Comparison of ENCODE assay signal across 22 cellular contexts in genomic region chr15:72127724-72128322, GRCh38. TPM values are rescaled to one million over a fixed set of nuclear protein-coding genes. Genes with fewer than 3 reads are reported as not detected.
DNase-seq lines count a peak whose midpoint lies in the region; ATAC-seq, FAIRE-seq and TF ChIP-seq lines count a peak whose summit lies in the region.
"Had no signal": no experiment of that assay in that cellular context is flagged by ENCODE, and none has a peak within 500 bp of the region (broad histone marks: within the 10 kb centered on the region; RNA-seq: fewer than 3 reads in every experiment).

No MANE protein-coding gene starts in this region.

- in situ Hi-C loops in HepG2 (cut with HindIII; ENCODE audit: extremely low pct_ligation_motif_present, low pct_unique_long_range_greater_than_20kb) = no loop called here

- H3K4me1 ChIP-seq in HepG2 (ENCODE audit: insufficient read depth, low read length) (0 out of 2 replicates have a peak, but pooled peaks cover 10% of the 10 kb centered on the region), right lobe of liver (no peaks in the 10 kb centered on the region)
- H3K4me1 ChIP-seq: A549 had no signal

- H3K9me3 ChIP-seq in HepG2 (ENCODE audit: low read length) (no peaks in the 10 kb centered on the region), right lobe of liver (no peaks in the 10 kb centered on the region)
- H3K9me3 ChIP-seq: A549; BLaER1 treated with 17β-estradiol and CSF1 and Interleukin-3, amounts not matched to agents 10 nM and 100 nM; Caco-2 had no signal

- no peak for ATAC-seq in HepG2
- ATAC-seq in right lobe of liver = no peak
- no peak for ATAC-seq in stimulated activated naive B cell treated with anti-CD40 and anti-IgM and Interleukin-4, amounts not matched to agents 10 μg/mL and 1 μg/mL and 100 μg/mL, for 72 hours (replicated peaks)
- ATAC-seq in HG02852 (IDR thresholded peaks at IDR 0.05; ENCODE audit: unreplicated experiment) = no peak
- ATAC-seq: A549; CD8-positive, alpha-beta T cell had no signal

- 13% methylated on average over 2 of the region's 2 CpGs for WGBS in HepG2 (ENCODE audit: low lambda C conversion rate)
- WGBS in right lobe of liver (ENCODE audit: insufficient coverage, low coverage, low lambda C conversion rate, missing lambda C conversion rate) = 47% methylated on average over 2 of the region's 2 CpGs

- H3K36me3 ChIP-seq in HepG2 (replicated peaks in 1 of 2; ENCODE audit: control insufficient read depth in 1 of 2, insufficient read depth in 2 of 2, low read length in 2 of 2) (no peaks in the 10 kb centered on the region), right lobe of liver (no peaks in the 10 kb centered on the region)
- H3K36me3 ChIP-seq: BLaER1 treated with 17β-estradiol and CSF1 and Interleukin-3, amounts not matched to agents 10 nM and 100 nM had no signal

- FAIRE-seq in HepG2 (lab: Jason Lieb, UNC) = no peak
- FAIRE-seq: A549, D721Med, G401.6, GM12891, GM19239 had no signal

- peak overlapping the region; percentile 15 for H3K27ac Mint-ChIP-seq in stimulated activated naive B cell treated with anti-CD40 and anti-IgM and Interleukin-4, amounts not matched to agents 10 μg/mL and 1 μg/mL and 100 μg/mL, for 72 hours
- H3K27ac Mint-ChIP-seq in progenitor cell of endocrine pancreas = no peak overlapping the region
- H3K27ac Mint-ChIP-seq: B cell; CD4-positive, alpha-beta T cell; CD8-positive, alpha-beta T cell had no signal

- no peak overlapping the region for H2AFZ ChIP-seq in HepG2 (ENCODE audit: low read length)

- DNase-seq in HepG2 (ENCODE audit: low spot score) (no peak), right lobe of liver (no peak), left kidney (ENCODE audit: low read depth, low spot score) (peak; percentile 40), progenitor cell of endocrine pancreas (ENCODE audit: low spot score, unreplicated experiment) (no peak)
- no peak for DNase-seq in stimulated activated naive B cell treated with anti-CD40 and anti-IgM and Interleukin-4, amounts not matched to agents 10 μg/mL and 1 μg/mL and 100 μg/mL, for 72 hours
- DNase-seq: AML-193; Caco-2; Calu3; CD4-positive, alpha-beta T cell; CD8-positive, alpha-beta T cell; DMS79 treated with DMSO at 0.1 percent for 48 hours; GF-D8 had no signal

- BruUV-seq in HepG2 (replicated peaks; lab: Mats Ljungman, UMichigan) = no TSS peak

- CTCF ChIA-PET in HepG2 (lab: Yijun Ruan, JAX; ENCODE audit: low intra/inter-chr PET ratio, low total read pairs) = no interaction called here

- no peak for TF ChIP-seq RAD21 in HepG2 (CRISPR knock-in tag; IDR thresholded peaks at IDR 0.05)

- TF ChIP-seq POLR2A in HepG2 (IDR thresholded peaks at IDR 0.05; ENCODE audit: insufficient read depth in 1 of 2, low read depth in 2 of 2, low read length in 2 of 2) (no peak), right lobe of liver (IDR thresholded peaks at IDR 0.05) (no peak)

- H3K9ac ChIP-seq in HepG2 (ENCODE audit: insufficient read depth, low read depth, low read length) = no peak overlapping the region
- H3K9ac ChIP-seq: BLaER1 treated with 17β-estradiol and CSF1 and Interleukin-3, amounts not matched to agents 10 nM and 100 nM had no signal

- H3K27ac ChIP-seq in HepG2 (ENCODE audit: extremely low read length, insufficient read depth, low read length) (no peak overlapping the region), right lobe of liver (no peak overlapping the region)
- H3K27ac ChIP-seq: 22Rv1; A549; BLaER1 treated with 17β-estradiol and CSF1 and Interleukin-3, amounts not matched to agents 10 nM and 100 nM; C4-2B had no signal

- POLR2A ChIA-PET in HepG2 (lab: Yijun Ruan, JAX) = no interaction called here

- no peaks in the 10 kb centered on the region for H3K79me2 ChIP-seq in HepG2 (ENCODE audit: insufficient read depth, low read length)

- H3K4me1 Mint-ChIP-seq in stimulated activated naive B cell treated with anti-CD40 and anti-IgM and Interleukin-4, amounts not matched to agents 10 μg/mL and 1 μg/mL and 100 μg/mL, for 72 hours = peaks cover 2 to 9% of the 10 kb centered on the region in 2 donors
- H3K4me1 Mint-ChIP-seq in progenitor cell of endocrine pancreas (ENCODE audit: low read depth) = peaks cover 5% of the 10 kb centered on the region

- H3K9me3 Mint-ChIP-seq in stimulated activated naive B cell treated with anti-CD40 and anti-IgM and Interleukin-4, amounts not matched to agents 10 μg/mL and 1 μg/mL and 100 μg/mL, for 72 hours = no peaks in the 10 kb centered on the region
- H3K9me3 Mint-ChIP-seq in progenitor cell of endocrine pancreas (ENCODE audit: low read depth) = no peaks in the 10 kb centered on the region
- H3K9me3 Mint-ChIP-seq: CD4-positive, alpha-beta T cell; CD8-positive, alpha-beta T cell had no signal

- H3K4me2 ChIP-seq in HepG2 (ENCODE audit: low read depth, low read length) = no peak overlapping the region
- H3K4me2 ChIP-seq: A549; BLaER1 treated with 17β-estradiol and CSF1 and Interleukin-3, amounts not matched to agents 10 nM and 100 nM had no signal

- no peaks in the 10 kb centered on the region for H3K36me3 Mint-ChIP-seq in stimulated activated naive B cell treated with anti-CD40 and anti-IgM and Interleukin-4, amounts not matched to agents 10 μg/mL and 1 μg/mL and 100 μg/mL, for 72 hours
- H3K36me3 Mint-ChIP-seq in progenitor cell of endocrine pancreas (ENCODE audit: insufficient read depth) = no peaks in the 10 kb centered on the region
- H3K36me3 Mint-ChIP-seq: CD8-positive, alpha-beta T cell had no signal

- H4K20me1 ChIP-seq in HepG2 (ENCODE audit: insufficient read depth, low read length) = no peaks in the 10 kb centered on the region
- H4K20me1 ChIP-seq: BLaER1 treated with 17β-estradiol and CSF1 and Interleukin-3, amounts not matched to agents 10 nM and 100 nM had no signal

- intact Hi-C loops in HepG2 (cut with micrococcal nuclease; ENCODE audit: unreplicated experiment) (no loop called here), right lobe of liver (cut with DNase I) (no loop called here)

- H3K4me3 ChIP-seq in HepG2 (replicated peaks in 1 of 3; ENCODE audit: insufficient read depth in 1 of 3, low read depth in 2 of 3, low read length in 3 of 3) (no peak overlapping the region), right lobe of liver (no peak overlapping the region)
- H3K4me3 ChIP-seq: A549; BLaER1 treated with 17β-estradiol and CSF1 and Interleukin-3, amounts not matched to agents 10 nM and 100 nM had no signal

- H3K27me3 ChIP-seq in HepG2 (ENCODE audit: control insufficient read depth in 1 of 2, insufficient read depth in 2 of 2, low read length in 2 of 2) (no peaks in the 10 kb centered on the region), right lobe of liver (no peaks in the 10 kb centered on the region)
- H3K27me3 ChIP-seq: BLaER1 treated with 17β-estradiol and CSF1 and Interleukin-3, amounts not matched to agents 10 nM and 100 nM had no signal

- TF ChIP-seq EP300 in HepG2 (IDR thresholded peaks at IDR 0.05; ENCODE audit: low read depth in 2 of 2, low read length in 2 of 2) (no peak), HepG2 (CRISPR knock-in tag; IDR thresholded peaks at IDR 0.05; ENCODE audit: borderline replicate concordance) (no peak)

- no peaks in the 10 kb centered on the region for H3K27me3 Mint-ChIP-seq in stimulated activated naive B cell treated with anti-CD40 and anti-IgM and Interleukin-4, amounts not matched to agents 10 μg/mL and 1 μg/mL and 100 μg/mL, for 72 hours
- no peaks in the 10 kb centered on the region for H3K27me3 Mint-ChIP-seq in progenitor cell of endocrine pancreas
- H3K27me3 Mint-ChIP-seq: B cell; CD4-positive, alpha-beta T cell had no signal

- no peak overlapping the region for H3K4me3 Mint-ChIP-seq in stimulated activated naive B cell treated with anti-CD40 and anti-IgM and Interleukin-4, amounts not matched to agents 10 μg/mL and 1 μg/mL and 100 μg/mL, for 72 hours
- H3K4me3 Mint-ChIP-seq in progenitor cell of endocrine pancreas (ENCODE audit: low read depth) = no peak overlapping the region
- H3K4me3 Mint-ChIP-seq: B cell; CD4-positive, alpha-beta T cell; CD8-positive, alpha-beta T cell had no signal

- TF ChIP-seq CTCF in HepG2 (CRISPR knock-in tag; IDR thresholded peaks at IDR 0.05) (no peak), right lobe of liver (IDR thresholded peaks at IDR 0.05) (no peak), progenitor cell of endocrine pancreas (IDR thresholded peaks at IDR 0.05; ENCODE audit: unreplicated experiment) (no peak)

RNA-seq across cellular contexts. Expression of gene SENP8, which starts 9.6 kb away (rescaled TPM):
- total RNA-seq in HepG2 (2016; rRNA removed; fragmentation: Illumina TruSeq; extraction: Trizol) (2.7 and 4.2 TPM in 2 replicates), right lobe of liver (1 to 10 TPM in 3 of 6 experiments, under 1 TPM in 3; 0.61 to 2.6 (median 1.0) TPM), progenitor cell of endocrine pancreas (4.7 and 5.1 TPM in 2 replicates)
- 1.7 and 2.0 TPM in 2 replicates for total RNA-seq in HepG2 (2016; cell fraction: cytosol; rRNA removed; fragmentation: Illumina TruSeq; extraction: Trizol; ENCODE audit: low read depth)
- total RNA-seq in HepG2 (2016; cell fraction: insoluble cytoplasmic fraction; rRNA removed; fragmentation: Illumina TruSeq; extraction: Trizol) = 2.9 and 3.6 TPM in 2 replicates
- total RNA-seq in HepG2 (2016; cell fraction: membrane; rRNA removed; fragmentation: Illumina TruSeq; extraction: Trizol) = 3.1 and 4.7 TPM in 2 replicates
- 1.5 and 1.9 TPM in 2 replicates for total RNA-seq in HepG2 (2016; cell fraction: nucleus; rRNA removed; fragmentation: Illumina TruSeq; extraction: Trizol)
- 2.8 and 3.0 TPM in 2 replicates for polyA plus RNA-seq in HepG2 (2011; rRNA removed)
- 0.67 and 1.2 TPM in 2 replicates for polyA plus RNA-seq in HepG2 (2011; cell fraction: cytosol; rRNA removed)
- polyA plus RNA-seq in HepG2 (2011; cell fraction: nucleus; rRNA removed) = 0.55 and 0.76 TPM in 2 replicates
- polyA plus RNA-seq in HepG2 (2012) = 1.3 and 1.6 TPM in 2 replicates
- polyA plus RNA-seq in HepG2 (2016; cell fraction: cytosol; fragmentation: Illumina TruSeq; extraction: Trizol; ENCODE audit: low read depth) = 0.55 and 0.58 TPM in 2 replicates
- 3.7 and 4.8 TPM in 2 replicates for polyA plus RNA-seq in HepG2 (2016; cell fraction: insoluble cytoplasmic fraction; fragmentation: Illumina TruSeq; extraction: Trizol; ENCODE audit: low read depth)
- polyA plus RNA-seq in HepG2 (2016; cell fraction: membrane; fragmentation: Illumina TruSeq; extraction: Trizol; ENCODE audit: low read depth) = 0.64 and 1.0 TPM in 2 replicates
- polyA plus RNA-seq in HepG2 (2016; cell fraction: nucleus; fragmentation: Illumina TruSeq; extraction: Trizol; ENCODE audit: insufficient read depth, low read depth) = 1.7 and 2.0 TPM in 2 replicates
- 8.9 and 17.1 TPM in 2 replicates for polyA minus RNA-seq in HepG2 (2011; rRNA and poly(A)+ RNA removed; ENCODE audit: low replicate concordance)
- 2.3 and 2.9 TPM in 2 replicates for polyA minus RNA-seq in HepG2 (2011; cell fraction: cytosol; rRNA and poly(A)+ RNA removed)
- polyA minus RNA-seq in HepG2 (2011; cell fraction: nucleus; rRNA and poly(A)+ RNA removed) = 0.90 and 1.7 TPM in 2 replicates

RNA-seq across cellular contexts. Expression of gene MYO9A, which starts 9.9 kb away (rescaled TPM):
- total RNA-seq in HepG2 (2016; rRNA removed; fragmentation: Illumina TruSeq; extraction: Trizol) (12.9 and 15.3 TPM in 2 replicates), right lobe of liver (10 to 100 TPM in 2 of 6 experiments, 1 to 10 TPM in 4; 5.6 to 10.4 (median 8.5) TPM), progenitor cell of endocrine pancreas (28.3 and 32.0 TPM in 2 replicates)
- total RNA-seq in HepG2 (2016; cell fraction: cytosol; rRNA removed; fragmentation: Illumina TruSeq; extraction: Trizol; ENCODE audit: low read depth) = 23.4 and 25.1 TPM in 2 replicates
- 12.3 and 13.5 TPM in 2 replicates for total RNA-seq in HepG2 (2016; cell fraction: insoluble cytoplasmic fraction; rRNA removed; fragmentation: Illumina TruSeq; extraction: Trizol)
- total RNA-seq in HepG2 (2016; cell fraction: membrane; rRNA removed; fragmentation: Illumina TruSeq; extraction: Trizol) = 13.0 and 19.2 TPM in 2 replicates
- 22.0 and 25.2 TPM in 2 replicates for total RNA-seq in HepG2 (2016; cell fraction: nucleus; rRNA removed; fragmentation: Illumina TruSeq; extraction: Trizol)
- 4.8 and 5.8 TPM in 2 replicates for polyA plus RNA-seq in HepG2 (2011; rRNA removed)
- 2.2 and 3.1 TPM in 2 replicates for polyA plus RNA-seq in HepG2 (2011; cell fraction: cytosol; rRNA removed)
- 9.4 and 11.5 TPM in 2 replicates for polyA plus RNA-seq in HepG2 (2011; cell fraction: nucleus; rRNA removed)
- polyA plus RNA-seq in HepG2 (2012) = 4.1 and 4.7 TPM in 2 replicates
- polyA plus RNA-seq in HepG2 (2016; cell fraction: cytosol; fragmentation: Illumina TruSeq; extraction: Trizol; ENCODE audit: low read depth) = 0.09 and 0.14 TPM in 2 replicates
- 3.3 and 4.5 TPM in 2 replicates for polyA plus RNA-seq in HepG2 (2016; cell fraction: insoluble cytoplasmic fraction; fragmentation: Illumina TruSeq; extraction: Trizol; ENCODE audit: low read depth)
- 0.35 and 0.40 TPM in 2 replicates for polyA plus RNA-seq in HepG2 (2016; cell fraction: membrane; fragmentation: Illumina TruSeq; extraction: Trizol; ENCODE audit: low read depth)
- polyA plus RNA-seq in HepG2 (2016; cell fraction: nucleus; fragmentation: Illumina TruSeq; extraction: Trizol; ENCODE audit: insufficient read depth, low read depth) = 7.8 and 8.8 TPM in 2 replicates
- 31.5 and 58.0 TPM in 2 replicates for polyA minus RNA-seq in HepG2 (2011; rRNA and poly(A)+ RNA removed; ENCODE audit: low replicate concordance)
- polyA minus RNA-seq in HepG2 (2011; cell fraction: cytosol; rRNA and poly(A)+ RNA removed) = 14.8 TPM in 2 replicates
- 75.4 and 78.3 TPM in 2 replicates for polyA minus RNA-seq in HepG2 (2011; cell fraction: nucleus; rRNA and poly(A)+ RNA removed)
